Comparison of ENCODE assay signal across 14 cellular contexts in the genomic region with DNA sequence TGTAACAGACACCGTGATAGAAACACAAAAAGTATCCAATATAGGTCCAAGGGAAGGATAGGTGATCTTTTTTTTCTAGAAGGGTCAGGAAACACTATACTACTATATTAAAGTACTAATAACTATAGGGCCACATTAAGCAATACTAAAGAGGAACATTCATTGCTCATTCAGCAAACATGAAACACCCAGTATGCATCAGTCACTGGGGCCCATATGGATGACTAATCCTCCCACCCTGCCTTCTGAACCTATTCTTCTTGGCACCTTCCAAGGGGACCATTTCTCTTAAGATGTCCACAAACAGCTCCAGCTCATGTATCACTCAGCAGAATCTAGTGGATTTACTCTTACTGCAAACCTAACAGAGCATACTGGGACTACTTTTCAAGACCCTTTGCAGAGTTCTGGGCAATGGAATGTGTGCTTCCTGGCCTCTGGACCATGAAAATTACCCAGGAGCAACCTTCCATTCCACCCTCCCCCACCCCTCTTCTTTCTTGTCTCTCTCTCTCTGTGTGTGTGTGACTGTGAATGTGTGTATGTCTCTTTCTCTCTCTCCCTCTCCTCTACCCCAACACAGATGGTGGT.
A peak's percentile ranks its signal among the peaks of the same experiment; 100 is the strongest.
DNase-seq lines count a peak whose midpoint lies in the region; ATAC-seq and TF ChIP-seq lines count a peak whose summit lies in the region.
"Had no signal": no experiment of that assay in that cellular context is flagged by ENCODE, and none has a peak within 500 bp of the region (broad histone marks: within the 10 kb centered on the region; RNA-seq: fewer than 3 reads in every experiment).

No MANE protein-coding gene starts in this region.

- H3K9me3 Mint-ChIP-seq in endodermal cell, result no peaks in the 10 kb centered on the region
- H3K9me3 Mint-ChIP-seq: naive B cell had no signal

- intact Hi-C loops in left colon (cut with DNase I, micrococcal nuclease), result no loop called here

- 100% methylated on average over 1 of the region's 1 CpG; no CpG with 5 or more reads in 1 of the 2 experiments for WGBS in endodermal cell (ENCODE audit: insufficient coverage in 1 of 2, insufficient read length in 1 of 2), 2 experiments

- H3K36me3 ChIP-seq in adipocyte (ENCODE audit: control insufficient read depth, insufficient read depth, low read length, severe bottlenecking) (no peaks in the 10 kb centered on the region), endodermal cell (ENCODE audit: control insufficient read depth, insufficient read depth, low read length) (no peaks in the 10 kb centered on the region)
- H3K36me3 ChIP-seq: SJSA1, upper lobe of left lung had no signal

- H3K4me3 ChIP-seq in AG09309 (ENCODE audit: control insufficient read depth, low read depth, low read length) (no peak overlapping the region), adipocyte (ENCODE audit: low read length) (peak overlapping the region; percentile 18), endodermal cell (ENCODE audit: low read length) (no peak overlapping the region)
- H3K4me3 ChIP-seq: SJSA1, upper lobe of left lung had no signal

- ATAC-seq in left colon, result peak; percentile 23
- ATAC-seq in GM18505 (IDR thresholded peaks at IDR 0.05; ENCODE audit: unreplicated experiment), result no peak
- ATAC-seq in GM19023 (IDR thresholded peaks at IDR 0.05; ENCODE audit: unreplicated experiment), result no peak

- H3K4me1 ChIP-seq in adipocyte (ENCODE audit: control insufficient read depth, insufficient read depth, low read length), result peaks cover 38% of the 10 kb centered on the region
- H3K4me1 ChIP-seq in endodermal cell (ENCODE audit: control insufficient read depth, insufficient read depth, low read length), result no peaks in the 10 kb centered on the region

- TF ChIP-seq CTCF in AG09309 (IDR thresholded peaks at IDR 0.05; ENCODE audit: control insufficient read depth, insufficient read depth, low read depth, low read length, missing control alignments), result no peak
- no peak for TF ChIP-seq CTCF in endodermal cell (conservative IDR thresholded peaks at IDR 0.05)

- DNase-seq in AG09309 (ENCODE audit: low read depth) (peak; percentile 21), HCEC 1CT (peak; percentile 90), adipocyte (ENCODE audit: low read depth) (peak; percentile 35), left colon (no peak), activated gamma-delta T cell treated with Interleukin-2 at 50 U/mL for 16 hours (no peak), endodermal cell (no peak)
- DNase-seq: activated CD4-positive, alpha-beta T cell treated with anti-CD3 and anti-CD28 coated beads, Interleukin-2, amount 50 U/mL, for 48 hours; DND-41; naive B cell; NCI-H2171; upper lobe of left lung had no signal

- H3K9me3 ChIP-seq in adipocyte (ENCODE audit: control insufficient read depth, low read length), result no peaks in the 10 kb centered on the region
- H3K9me3 ChIP-seq in endodermal cell (ENCODE audit: control insufficient read depth, low read length), result no peaks in the 10 kb centered on the region
- H3K9me3 ChIP-seq: upper lobe of left lung had no signal

- no peak overlapping the region for H3K27ac Mint-ChIP-seq in endodermal cell

- no peak overlapping the region for H3K27ac ChIP-seq in endodermal cell (ENCODE audit: low read depth, low read length)
- H3K27ac ChIP-seq: SJSA1, upper lobe of left lung had no signal

- H3K27me3 ChIP-seq in adipocyte (replicated peaks; ENCODE audit: control insufficient read depth, insufficient read depth, low read length) (no peaks in the 10 kb centered on the region), endodermal cell (ENCODE audit: control insufficient read depth, insufficient read depth, low read length, poor library complexity, severe bottlenecking) (no peaks in the 10 kb centered on the region)
- H3K27me3 ChIP-seq: SJSA1, upper lobe of left lung had no signal

- no peak overlapping the region for H3K4me3 Mint-ChIP-seq in endodermal cell

- H3K9ac ChIP-seq in adipocyte (ENCODE audit: low read length), result peak overlapping the region; percentile 33
- no peak overlapping the region for H3K9ac ChIP-seq in endodermal cell (ENCODE audit: extremely low read depth, low read length, poor library complexity, severe bottlenecking)

- H3K4me1 Mint-ChIP-seq in endodermal cell, result peaks cover 29% of the 10 kb centered on the region
- H3K4me1 Mint-ChIP-seq: naive B cell had no signal

- TF ChIP-seq POLR2A in GM18505 (IDR thresholded peaks at IDR 0.05; ENCODE audit: borderline replicate concordance, extremely low read depth, insufficient read depth, insufficient read length), result no peak

- no peaks in the 10 kb centered on the region for H3K27me3 Mint-ChIP-seq in endodermal cell (ENCODE audit: insufficient read depth)

- no peaks in the 10 kb centered on the region for H3K36me3 Mint-ChIP-seq in endodermal cell (ENCODE audit: low read depth)
- H3K36me3 Mint-ChIP-seq: naive B cell had no signal

Comparison
In these comparisons a context has a peak if more than half of its experiments do, and no peak if none do; other contexts are left out.
1. DNase-seq: peak in AG09309 (single experiment), HCEC 1CT (single experiment) and adipocyte (single experiment); none in left colon (0 of 2), activated gamma-delta T cell treated with Interleukin-2 at 50 U/mL for 16 hours (single experiment) and endodermal cell (single experiment).